In the genomic region with DNA sequence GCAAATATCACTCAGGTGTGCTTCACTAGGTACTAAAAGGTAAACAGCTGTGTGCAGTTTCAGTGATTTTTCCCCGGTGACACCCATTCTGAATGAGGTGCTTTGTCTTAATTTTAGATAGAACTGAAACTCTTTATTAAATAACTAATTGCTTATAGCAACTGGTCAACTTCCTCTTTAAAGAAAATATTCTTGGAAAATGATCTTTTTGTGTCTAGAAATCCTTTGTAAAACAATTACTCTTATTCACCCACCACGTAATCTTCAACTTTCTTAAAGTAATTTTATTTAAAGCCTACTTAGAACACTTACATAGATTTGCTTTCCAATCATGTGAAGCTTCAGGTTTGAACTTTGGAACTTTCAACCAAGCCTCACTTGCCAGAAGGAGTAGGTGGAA, we compare ENCODE assay signal across 16 cellular contexts. TPM values are rescaled to one million over a fixed set of nuclear protein-coding genes. Genes with fewer than 3 reads are reported as not detected.
A peak's percentile ranks its signal among the peaks of the same experiment; 100 is the strongest.
DNase-seq lines count a peak whose midpoint lies in the region; ATAC-seq and TF ChIP-seq lines count a peak whose summit lies in the region.
"Had no signal": no experiment of that assay in that cellular context is flagged by ENCODE, and none has a peak within 500 bp of the region (broad histone marks: within the 10 kb centered on the region; RNA-seq: fewer than 3 reads in every experiment).

No MANE protein-coding gene starts in this region.

- H3K27me3 ChIP-seq in left ventricle myocardium inferior (ENCODE audit: low read depth) = no peaks in the 10 kb centered on the region
- no peaks in the 10 kb centered on the region for H3K27me3 ChIP-seq in endodermal cell (ENCODE audit: control insufficient read depth, insufficient read depth, low read length, poor library complexity, severe bottlenecking)
- no peaks in the 10 kb centered on the region for H3K27me3 ChIP-seq in sigmoid colon
- H3K27me3 ChIP-seq: BLaER1 had no signal

- peaks cover 38% of the 10 kb centered on the region for H3K4me1 Mint-ChIP-seq in endodermal cell

- WGBS in endodermal cell (ENCODE audit: insufficient coverage in 1 of 2, insufficient read length in 1 of 2), 2 experiments = 92% methylated on average over 2 of the region's 2 CpGs; no CpG with 5 or more reads in 1 of the 2 experiments
- 60 to 76% methylated on average over 2 of the region's 2 CpGs for WGBS in sigmoid colon, 2 donors

- no peaks in the 10 kb centered on the region for H3K9me3 Mint-ChIP-seq in endodermal cell
- H3K9me3 Mint-ChIP-seq: CD14-positive monocyte; CD8-positive, alpha-beta T cell had no signal

- TF ChIP-seq EP300 in sigmoid colon (IDR thresholded peaks at IDR 0.05) = no peak

- no peaks in the 10 kb centered on the region for H3K36me3 Mint-ChIP-seq in endodermal cell (ENCODE audit: low read depth)
- H3K36me3 Mint-ChIP-seq: CD8-positive, alpha-beta T cell had no signal

- H3K27ac ChIP-seq in left ventricle myocardium inferior (replicated peaks) (peak overlapping the region; percentile 34), endodermal cell (ENCODE audit: low read depth, low read length) (no peak overlapping the region), sigmoid colon (peak overlapping the region in 3 of 4 donors; percentile 29 to 88 (median 76))
- H3K27ac ChIP-seq: BLaER1, GM23248 had no signal

- H3K4me3 ChIP-seq in left ventricle myocardium inferior (no peak overlapping the region), endodermal cell (ENCODE audit: low read length) (peak overlapping the region; percentile 7), sigmoid colon (no peak overlapping the region)
- H3K4me3 ChIP-seq: BLaER1, GM23248, K562 had no signal

- H3K27me3 Mint-ChIP-seq in endodermal cell (ENCODE audit: insufficient read depth) = peaks cover 23% of the 10 kb centered on the region

- H3K36me3 ChIP-seq in left ventricle myocardium inferior = no peaks in the 10 kb centered on the region
- no peaks in the 10 kb centered on the region for H3K36me3 ChIP-seq in endodermal cell (ENCODE audit: control insufficient read depth, insufficient read depth, low read length)
- no peaks in the 10 kb centered on the region for H3K36me3 ChIP-seq in sigmoid colon
- H3K36me3 ChIP-seq: BLaER1 had no signal

- H3K4me1 ChIP-seq in left ventricle myocardium inferior = peaks cover 59% of the 10 kb centered on the region
- H3K4me1 ChIP-seq in endodermal cell (ENCODE audit: control insufficient read depth, insufficient read depth, low read length) = peaks cover 20% of the 10 kb centered on the region
- peaks cover 0 to 67% (median 52%) of the 10 kb centered on the region in 4 donors for H3K4me1 ChIP-seq in sigmoid colon

- no peak for TF ChIP-seq CTCF in left ventricle myocardium inferior (IDR thresholded peaks at IDR 0.05; ENCODE audit: borderline replicate concordance)
- no peak for TF ChIP-seq CTCF in endodermal cell (conservative IDR thresholded peaks at IDR 0.05)
- no peak for TF ChIP-seq CTCF in sigmoid colon (IDR thresholded peaks at IDR 0.05)

- H3K9ac ChIP-seq in endodermal cell (ENCODE audit: extremely low read depth, low read length, poor library complexity, severe bottlenecking) = no peak overlapping the region
- H3K9ac ChIP-seq: BLaER1, GM23248 had no signal

- intact Hi-C loops in left ventricle myocardium inferior (cut with micrococcal nuclease) (no loop called here), cardiac septum (cut with DNase I) (no loop called here), sigmoid colon (cut with DNase I) (no loop called here)

- ATAC-seq in GM21367 (IDR thresholded peaks at IDR 0.05; ENCODE audit: unreplicated experiment) = no peak
- ATAC-seq in HG03469 (IDR thresholded peaks at IDR 0.05; ENCODE audit: unreplicated experiment) = no peak
- ATAC-seq: CD8-positive, alpha-beta T cell; K562 had no signal

- TF ChIP-seq POLR2A in sigmoid colon (IDR thresholded peaks at IDR 0.05) = no peak

- no peaks in the 10 kb centered on the region for H3K9me3 ChIP-seq in left ventricle myocardium inferior (replicated peaks)
- H3K9me3 ChIP-seq in endodermal cell (ENCODE audit: control insufficient read depth, low read length) = no peaks in the 10 kb centered on the region
- H3K9me3 ChIP-seq in sigmoid colon = no peaks in the 10 kb centered on the region
- H3K9me3 ChIP-seq: BLaER1 had no signal

- H3K27ac Mint-ChIP-seq in endodermal cell = no peak overlapping the region
- H3K27ac Mint-ChIP-seq: CD14-positive monocyte; CD8-positive, alpha-beta T cell had no signal

- H3K4me3 Mint-ChIP-seq in endodermal cell = no peak overlapping the region
- H3K4me3 Mint-ChIP-seq: CD14-positive monocyte; CD8-positive, alpha-beta T cell had no signal

- DNase-seq in left ventricle myocardium inferior (no peak), cardiac septum (ENCODE audit: low spot score) (no peak), endodermal cell (no peak), sigmoid colon (no peak), DMS53 (lab: John Stamatoyannopoulos, UW) (no peak)
- DNase-seq: 8988T; CD8-positive, alpha-beta T cell; DMS 273 treated with DMSO at 0.1 percent for 48 hours; GM23248; HCEC 1CT; IMR-90 had no signal

RNA-seq across cellular contexts. Expression of a gene that starts 57.9 kb away (rescaled TPM):
- total RNA-seq in left ventricle myocardium inferior = 6.5 TPM
- 4.8 TPM for total RNA-seq in cardiac septum
- total RNA-seq in endodermal cell = 1 to 10 TPM; 3.9 to 4.9 TPM
- polyA plus RNA-seq in endodermal cell (2013, experiment 1 of 2) = 4.3 TPM
- polyA plus RNA-seq in endodermal cell (2013, experiment 2 of 2) = 3.6 TPM
- 10 to 100 TPM in 2 of 4 donors, 1 to 10 TPM in 2; 4.5 to 13.0 (median 9.6) TPM for total RNA-seq in sigmoid colon
- 10 to 100 TPM in 1 of 3 donors, 1 to 10 TPM in 2; 4.2 to 15.6 (median 8.3) TPM for polyA plus RNA-seq in sigmoid colon
